ENCODE assay signal across 8 cellular contexts in genomic region chr15:64905119-64905831, GRCh38. TPM values are rescaled to one million over a fixed set of nuclear protein-coding genes. Genes with fewer than 3 reads are reported as not detected.
DNase-seq lines count a peak whose midpoint lies in the region; ATAC-seq and TF ChIP-seq lines count a peak whose summit lies in the region.

No MANE protein-coding gene starts in this region.

- peak overlapping the region; percentile 20 for H3K4me3 ChIP-seq in effector memory CD4-positive, alpha-beta T cell (ENCODE audit: insufficient read depth, low read depth, low read length, poor library complexity, severe bottlenecking)
- no peak overlapping the region for H3K4me3 ChIP-seq in lung

- H3K36me3 ChIP-seq in effector memory CD4-positive, alpha-beta T cell (ENCODE audit: control insufficient read depth, insufficient read depth, low read length): no peaks in the 10 kb centered on the region
- peaks cover 0 to 1% of the 10 kb centered on the region in 2 donors for H3K36me3 ChIP-seq in lung (ENCODE audit: control insufficient read depth in 2 of 2, insufficient read depth in 2 of 2, low read length in 2 of 2)

- 12 to 17% methylated on average over 29 of the region's 30 CpGs for WGBS in lung, 2 donors

- peak; percentile 68 for ATAC-seq in GM18868 (IDR thresholded peaks at IDR 0.05; ENCODE audit: unreplicated experiment)
- ATAC-seq in lung (ENCODE audit: insufficient read depth, low FRiP score): peak; percentile 87
- ATAC-seq in HG03097 (IDR thresholded peaks at IDR 0.05; ENCODE audit: low FRiP score, unreplicated experiment): no peak

- H3K4me1 ChIP-seq in effector memory CD4-positive, alpha-beta T cell (ENCODE audit: control insufficient read depth, insufficient read depth, low read length, poor library complexity, severe bottlenecking): peaks cover 17% of the 10 kb centered on the region
- no peaks in the 10 kb centered on the region for H3K4me1 ChIP-seq in lung (ENCODE audit: control insufficient read depth in 2 of 2, insufficient read depth in 2 of 2, low read length in 2 of 2)

- no peaks in the 10 kb centered on the region for H3K27me3 ChIP-seq in effector memory CD4-positive, alpha-beta T cell (replicated peaks; ENCODE audit: control insufficient read depth, insufficient read depth, low read length, poor library complexity, severe bottlenecking)
- no peaks in the 10 kb centered on the region for H3K27me3 ChIP-seq in lung (ENCODE audit: control insufficient read depth, insufficient read depth)

- no peak overlapping the region for H3K27ac ChIP-seq in effector memory CD4-positive, alpha-beta T cell (ENCODE audit: insufficient read depth, low read length, poor library complexity, severe bottlenecking)
- no peak overlapping the region for H3K27ac ChIP-seq in lung (ENCODE audit: low read depth in 1 of 2, low read length in 1 of 2)

- peak; percentile 85 for TF ChIP-seq CTCF in lung (IDR thresholded peaks at IDR 0.05; ENCODE audit: control extremely low read depth, extremely low read depth)

- DNase-seq in NCI-H1694 (lab: John Stamatoyannopoulos, UW) (peak; percentile 41), lung (ENCODE audit: low spot score) (peak; percentile 79), NCI-H1105 treated with DMSO at 0.1 percent for 48 hours (lab: John Stamatoyannopoulos, UW) (no peak)
- peak; percentile 41 to 61 for DNase-seq in activated CD8-positive, alpha-beta memory T cell treated with anti-CD3 and anti-CD28 coated beads for 1 hour (ENCODE audit: extremely low read depth in 1 of 2, low read depth in 1 of 2)
- peak; percentile 57 to 69 (median 57) for DNase-seq in effector memory CD4-positive, alpha-beta T cell
- peak; percentile 38 to 74 (median 59) for DNase-seq in stimulated activated CD4-positive, alpha-beta T cell treated with anti-CD3 and anti-CD28 coated beads, TNF-alpha, amount 100 ng/mL, for 1 hour (ENCODE audit: low read depth in 3 of 3, low spot score in 1 of 3)

- H3K9me3 ChIP-seq in effector memory CD4-positive, alpha-beta T cell (ENCODE audit: control insufficient read depth, low read length): peaks cover 5% of the 10 kb centered on the region
- H3K9me3 ChIP-seq in lung (ENCODE audit: control insufficient read depth in 2 of 2, insufficient read depth in 1 of 2, low read length in 1 of 2): peaks cover 0 to 3% of the 10 kb centered on the region in 2 donors

RNA-seq across cellular contexts. Expression of gene ANKDD1A, which starts 6.4 kb away (rescaled TPM):
- total RNA-seq in lung: 1 to 10 TPM; 5.0 to 6.8 TPM
- 1 to 10 TPM; 2.3 to 3.4 TPM for polyA plus RNA-seq in lung
